Comparison of ENCODE assay signal across 7 cellular contexts in the genomic region with DNA sequence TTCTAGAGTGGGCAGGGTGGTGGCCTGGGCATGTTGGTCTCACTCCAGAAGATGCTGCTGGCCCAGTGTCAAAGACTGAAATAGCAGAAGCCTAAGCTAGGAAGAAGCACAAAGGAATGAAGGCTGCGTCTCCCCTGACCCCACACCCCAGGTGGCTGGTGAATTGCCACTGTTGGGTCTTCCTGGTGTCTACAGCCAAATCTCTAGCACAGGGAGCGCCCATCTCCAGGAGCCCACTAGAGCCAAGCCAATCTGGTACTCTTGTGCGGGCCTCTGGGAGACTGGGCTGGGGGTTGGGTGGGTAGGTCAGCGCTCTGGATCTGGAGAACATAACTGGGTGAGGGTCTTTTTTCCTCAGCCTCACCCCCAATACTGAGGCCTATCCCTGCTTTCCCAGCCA. TPM values are rescaled to one million over a fixed set of nuclear protein-coding genes. Genes with fewer than 3 reads are reported as not detected.
DNase-seq lines count a peak whose midpoint lies in the region; ATAC-seq, FAIRE-seq and TF ChIP-seq lines count a peak whose summit lies in the region.

No MANE protein-coding gene starts in this region.

- H3K27ac ChIP-seq in HUES48 (ENCODE audit: low read depth, low read length) (no peak overlapping the region), keratinocyte (ENCODE audit: control insufficient read depth, insufficient read depth, low read length) (peak overlapping the region; percentile 74), stomach smooth muscle (ENCODE audit: low read length) (peak overlapping the region; percentile 81)

- dilution Hi-C loops in keratinocyte (cut with MboI; ENCODE audit: extremely low pct_ligation_motif_present, low sequenced_read_pairs): no loop called here

- H3K9ac ChIP-seq in HUES48 (ENCODE audit: low read depth, low read length) (no peak overlapping the region), keratinocyte (ENCODE audit: control insufficient read depth, extremely low read depth, insufficient read depth, low read length) (peak overlapping the region; percentile 87), stomach smooth muscle (ENCODE audit: low read length in 2 of 2) (peak overlapping the region; percentile 90 to 93)

- no peaks in the 10 kb centered on the region for H4K20me1 ChIP-seq in keratinocyte (ENCODE audit: control insufficient read depth, extremely low read depth, insufficient read depth, low read length)

- H3K4me1 ChIP-seq in HUES48 (ENCODE audit: control insufficient read depth, insufficient read depth, low read length): peaks cover 10% of the 10 kb centered on the region
- H3K4me1 ChIP-seq in keratinocyte (ENCODE audit: control insufficient read depth, extremely low read depth, insufficient read depth, low read length): peaks cover 13% of the 10 kb centered on the region
- peaks cover 36% of the 10 kb centered on the region for H3K4me1 ChIP-seq in stomach smooth muscle (ENCODE audit: control insufficient read depth, insufficient read depth, low read length)

- no peaks in the 10 kb centered on the region for H3K9me3 Mint-ChIP-seq in activated T-helper 2 cell treated with anti-CD3 and anti-CD28 coated beads, Interferon-gamma antibody, Interleukin-2, Interleukin-4, amounts not matched to agents 10 μg/mL and 5 μg/mL and 100 μg/mL, durations not matched to agents 14 hours and 24 hours and 36 hours

- no peaks in the 10 kb centered on the region for H3K9me3 ChIP-seq in HUES48 (ENCODE audit: control insufficient read depth, insufficient read depth, low read length)
- H3K9me3 ChIP-seq in keratinocyte (ENCODE audit: control insufficient read depth, low read depth, low read length): no peaks in the 10 kb centered on the region
- no peaks in the 10 kb centered on the region for H3K9me3 ChIP-seq in stomach smooth muscle (ENCODE audit: control insufficient read depth in 2 of 2, low read length in 2 of 2)

- H3K9me1 ChIP-seq in keratinocyte (ENCODE audit: control insufficient read depth, extremely low read depth, insufficient read depth, low read length): no peaks in the 10 kb centered on the region

- no peak overlapping the region for H2AFZ ChIP-seq in keratinocyte (ENCODE audit: control insufficient read depth, low read length)

- no peaks in the 10 kb centered on the region for H3K27me3 Mint-ChIP-seq in activated T-helper 2 cell treated with anti-CD3 and anti-CD28 coated beads, Interferon-gamma antibody, Interleukin-2, Interleukin-4, amounts not matched to agents 10 μg/mL and 5 μg/mL and 100 μg/mL, durations not matched to agents 14 hours and 24 hours and 36 hours (ENCODE audit: low read depth)

- H3K4me1 Mint-ChIP-seq in activated T-helper 2 cell treated with anti-CD3 and anti-CD28 coated beads, Interferon-gamma antibody, Interleukin-2, Interleukin-4, amounts not matched to agents 10 μg/mL and 5 μg/mL and 100 μg/mL, durations not matched to agents 14 hours and 24 hours and 36 hours (ENCODE audit: low read depth): peaks cover 14% of the 10 kb centered on the region

- ATAC-seq in HG03565 (IDR thresholded peaks at IDR 0.05; ENCODE audit: unreplicated experiment): no peak

- peaks cover 36% of the 10 kb centered on the region for H3K79me2 ChIP-seq in keratinocyte (ENCODE audit: control insufficient read depth, insufficient read depth, low read length)

- H3K36me3 ChIP-seq in HUES48 (ENCODE audit: control insufficient read depth, insufficient read depth, low read length) (peaks cover 40% of the 10 kb centered on the region), keratinocyte (ENCODE audit: control insufficient read depth in 2 of 2, extremely low read depth in 1 of 2, insufficient read depth in 2 of 2, low read length in 2 of 2) (peaks cover 27 to 39% of the 10 kb centered on the region in 2 experiments), stomach smooth muscle (ENCODE audit: control insufficient read depth in 2 of 2, insufficient read depth in 2 of 2, low read length in 2 of 2) (peaks cover 34 to 36% of the 10 kb centered on the region in 2 donors)

- intact Hi-C loops in activated T-helper 2 cell treated with anti-CD3 and anti-CD28 coated beads, Interferon-gamma antibody, Interleukin-2, Interleukin-4, amounts not matched to agents 10 μg/mL and 5 μg/mL and 100 μg/mL, durations not matched to agents 14 hours and 24 hours and 36 hours (cut with micrococcal nuclease): no loop called here

- peak overlapping the region; percentile 94 for H3K4me2 ChIP-seq in keratinocyte (ENCODE audit: control insufficient read depth, extremely low read depth, insufficient read depth, low read depth, low read length)

- H3K4me3 Mint-ChIP-seq in activated T-helper 2 cell treated with anti-CD3 and anti-CD28 coated beads, Interferon-gamma antibody, Interleukin-2, Interleukin-4, amounts not matched to agents 10 μg/mL and 5 μg/mL and 100 μg/mL, durations not matched to agents 14 hours and 24 hours and 36 hours (ENCODE audit: low read depth): peak overlapping the region; percentile 90

- H3K4me3 ChIP-seq in HUES48 (ENCODE audit: low read depth, low read length): peak overlapping the region; percentile 88
- peak overlapping the region; percentile 86 to 90 (median 87) for H3K4me3 ChIP-seq in keratinocyte (ENCODE audit: control insufficient read depth in 2 of 3, extremely low read depth in 1 of 3, insufficient read depth in 2 of 3, low read depth in 1 of 3, low read length in 3 of 3)
- H3K4me3 ChIP-seq in stomach smooth muscle (ENCODE audit: low read length in 2 of 2): peak overlapping the region; percentile 90 to 92

- H3K27ac Mint-ChIP-seq in activated T-helper 2 cell treated with anti-CD3 and anti-CD28 coated beads, Interferon-gamma antibody, Interleukin-2, Interleukin-4, amounts not matched to agents 10 μg/mL and 5 μg/mL and 100 μg/mL, durations not matched to agents 14 hours and 24 hours and 36 hours: no peak overlapping the region

- no peak for TF ChIP-seq CTCF in keratinocyte (optimal IDR thresholded peaks at IDR 0.05 in 1 of 3, IDR thresholded peaks at IDR 0.05 in 1 of 3, conservative IDR thresholded peaks at IDR 0.05 in 1 of 3; ENCODE audit: extremely low read depth in 1 of 3, insufficient read depth in 2 of 3, low read length in 3 of 3)

- FAIRE-seq in keratinocyte (lab: Jason Lieb, UNC) (no peak), urothelium cell line (lab: Jason Lieb, UNC) (no peak)

- no peaks in the 10 kb centered on the region for H3K27me3 ChIP-seq in HUES48 (ENCODE audit: control insufficient read depth, insufficient read depth, low read length)
- H3K27me3 ChIP-seq in keratinocyte (ENCODE audit: control insufficient read depth, extremely low read depth, insufficient read depth, low read length): no peaks in the 10 kb centered on the region
- no peaks in the 10 kb centered on the region for H3K27me3 ChIP-seq in stomach smooth muscle (ENCODE audit: control insufficient read depth in 1 of 2, insufficient read depth in 2 of 2, low read length in 2 of 2)

- no peak for DNase-seq in activated T-helper 2 cell treated with anti-CD3 and anti-CD28 coated beads, Interferon-gamma antibody, Interleukin-2, Interleukin-4, amounts not matched to agents 10 μg/mL and 5 μg/mL and 100 μg/mL, durations not matched to agents 14 hours and 24 hours and 36 hours (ENCODE audit: low spot score)
- DNase-seq in keratinocyte (ENCODE audit: low read depth, low spot score): no peak
- no peak for DNase-seq in urothelium cell line (ENCODE audit: low spot score)
- DNase-seq in NCI-H2171 treated with DMSO at 0.1 percent for 48 hours (lab: John Stamatoyannopoulos, UW): no peak

- peaks cover 48% of the 10 kb centered on the region for H3K36me3 Mint-ChIP-seq in activated T-helper 2 cell treated with anti-CD3 and anti-CD28 coated beads, Interferon-gamma antibody, Interleukin-2, Interleukin-4, amounts not matched to agents 10 μg/mL and 5 μg/mL and 100 μg/mL, durations not matched to agents 14 hours and 24 hours and 36 hours (ENCODE audit: low read depth)

RNA-seq across cellular contexts. Expression of a gene that starts 0.9 kb away (rescaled TPM):
- total RNA-seq in activated T-helper 2 cell treated with anti-CD3 and anti-CD28 coated beads, Interferon-gamma antibody, Interleukin-2, Interleukin-4, amounts not matched to agents 10 μg/mL and 5 μg/mL and 100 μg/mL, durations not matched to agents 14 hours and 24 hours and 36 hours: 23.7 and 23.9 TPM in 2 replicates
- polyA plus RNA-seq in keratinocyte: 28.0 to 47.8 TPM (median 30.5 TPM) in 3 replicates
- 16.9 TPM for polyA plus RNA-seq in keratinocyte (2011; ENCODE audit: low read depth)
- polyA plus RNA-seq in keratinocyte (2011; cell fraction: cytosol; rRNA removed): 30.5 and 33.1 TPM in 2 replicates
- 26.5 and 26.9 TPM in 2 replicates for polyA plus RNA-seq in keratinocyte (2011; cell fraction: nucleus; rRNA removed)
- polyA plus RNA-seq in keratinocyte (2012; ENCODE audit: low replicate concordance): 26.0 and 26.1 TPM in 2 replicates
- 15.1 to 25.8 TPM (median 20.7 TPM) in 3 replicates for polyA minus RNA-seq in keratinocyte
- polyA minus RNA-seq in keratinocyte (2011; cell fraction: cytosol; rRNA and poly(A)+ RNA removed): 18.8 TPM
- 5.8 and 9.9 TPM in 2 replicates for polyA minus RNA-seq in keratinocyte (2011; cell fraction: nucleus; rRNA and poly(A)+ RNA removed)

RNA-seq across cellular contexts. Expression of a gene that starts 4.6 kb away (rescaled TPM):
- 14.9 and 15.2 TPM in 2 replicates for total RNA-seq in activated T-helper 2 cell treated with anti-CD3 and anti-CD28 coated beads, Interferon-gamma antibody, Interleukin-2, Interleukin-4, amounts not matched to agents 10 μg/mL and 5 μg/mL and 100 μg/mL, durations not matched to agents 14 hours and 24 hours and 36 hours
- 42.8 to 71.8 TPM (median 44.8 TPM) in 3 replicates for polyA plus RNA-seq in keratinocyte
- 5.2 TPM for polyA plus RNA-seq in keratinocyte (2011; ENCODE audit: low read depth)
- polyA plus RNA-seq in keratinocyte (2011; cell fraction: cytosol; rRNA removed): 27.2 and 52.8 TPM in 2 replicates
- polyA plus RNA-seq in keratinocyte (2011; cell fraction: nucleus; rRNA removed): 50.1 and 70.2 TPM in 2 replicates
- 29.0 and 39.5 TPM in 2 replicates for polyA plus RNA-seq in keratinocyte (2012; ENCODE audit: low replicate concordance)
- polyA minus RNA-seq in keratinocyte: 44.9 to 108 TPM (median 61.0 TPM) in 3 replicates
- polyA minus RNA-seq in keratinocyte (2011; cell fraction: cytosol; rRNA and poly(A)+ RNA removed): 67.0 TPM
- 55.2 and 58.9 TPM in 2 replicates for polyA minus RNA-seq in keratinocyte (2011; cell fraction: nucleus; rRNA and poly(A)+ RNA removed)

RNA-seq across cellular contexts. Expression of a gene that starts 13.5 kb away (rescaled TPM):
- 71.2 and 74.2 TPM in 2 replicates for total RNA-seq in activated T-helper 2 cell treated with anti-CD3 and anti-CD28 coated beads, Interferon-gamma antibody, Interleukin-2, Interleukin-4, amounts not matched to agents 10 μg/mL and 5 μg/mL and 100 μg/mL, durations not matched to agents 14 hours and 24 hours and 36 hours
- polyA plus RNA-seq in keratinocyte: 28.5 to 42.5 TPM (median 30.7 TPM) in 3 replicates
- polyA plus RNA-seq in keratinocyte (2011; ENCODE audit: low read depth): 17.7 TPM
- 22.6 and 33.6 TPM in 2 replicates for polyA plus RNA-seq in keratinocyte (2011; cell fraction: cytosol; rRNA removed)
- polyA plus RNA-seq in keratinocyte (2011; cell fraction: nucleus; rRNA removed): 38.7 and 45.7 TPM in 2 replicates
- 24.4 and 28.4 TPM in 2 replicates for polyA plus RNA-seq in keratinocyte (2012; ENCODE audit: low replicate concordance)
- polyA minus RNA-seq in keratinocyte: 9.5 to 13.8 TPM (median 10.2 TPM) in 3 replicates
- 20.3 TPM for polyA minus RNA-seq in keratinocyte (2011; cell fraction: cytosol; rRNA and poly(A)+ RNA removed)
- polyA minus RNA-seq in keratinocyte (2011; cell fraction: nucleus; rRNA and poly(A)+ RNA removed): 13.5 and 16.1 TPM in 2 replicates

RNA-seq across cellular contexts. Expression of a gene that starts 18.4 kb away (rescaled TPM):
- total RNA-seq in activated T-helper 2 cell treated with anti-CD3 and anti-CD28 coated beads, Interferon-gamma antibody, Interleukin-2, Interleukin-4, amounts not matched to agents 10 μg/mL and 5 μg/mL and 100 μg/mL, durations not matched to agents 14 hours and 24 hours and 36 hours: 0.94 and 1.8 TPM in 2 replicates
- polyA plus RNA-seq in keratinocyte: 0.10 to 0.21 TPM (median 0.15 TPM) in 3 replicates
- polyA plus RNA-seq in keratinocyte (2011; ENCODE audit: low read depth): not detected
- polyA plus RNA-seq in keratinocyte (2011; cell fraction: cytosol; rRNA removed): 0.05 and 0.19 TPM in 2 replicates
- polyA plus RNA-seq in keratinocyte (2011; cell fraction: nucleus; rRNA removed): 0.40 and 0.41 TPM in 2 replicates
- polyA plus RNA-seq in keratinocyte (2012; ENCODE audit: low replicate concordance): 0.16 and 0.48 TPM in 2 replicates
- polyA minus RNA-seq in keratinocyte: not detected in 3 replicates
- polyA minus RNA-seq in keratinocyte (2011; cell fraction: cytosol; rRNA and poly(A)+ RNA removed): not detected
- not detected in 2 replicates for polyA minus RNA-seq in keratinocyte (2011; cell fraction: nucleus; rRNA and poly(A)+ RNA removed)

RNA-seq across cellular contexts. Expression of a gene that starts 23.4 kb away (rescaled TPM):
- total RNA-seq in activated T-helper 2 cell treated with anti-CD3 and anti-CD28 coated beads, Interferon-gamma antibody, Interleukin-2, Interleukin-4, amounts not matched to agents 10 μg/mL and 5 μg/mL and 100 μg/mL, durations not matched to agents 14 hours and 24 hours and 36 hours: 34.5 and 42.7 TPM in 2 replicates
- 20.6 to 30.1 TPM (median 23.3 TPM) in 3 replicates for polyA plus RNA-seq in keratinocyte
- 5.1 TPM for polyA plus RNA-seq in keratinocyte (2011; ENCODE audit: low read depth)
- 16.0 and 16.8 TPM in 2 replicates for polyA plus RNA-seq in keratinocyte (2011; cell fraction: cytosol; rRNA removed)
- 29.4 and 32.2 TPM in 2 replicates for polyA plus RNA-seq in keratinocyte (2011; cell fraction: nucleus; rRNA removed)
- polyA plus RNA-seq in keratinocyte (2012; ENCODE audit: low replicate concordance): 13.9 and 15.4 TPM in 2 replicates
- polyA minus RNA-seq in keratinocyte: 23.5 to 27.6 TPM (median 27.2 TPM) in 3 replicates
- polyA minus RNA-seq in keratinocyte (2011; cell fraction: cytosol; rRNA and poly(A)+ RNA removed): 14.0 TPM
- polyA minus RNA-seq in keratinocyte (2011; cell fraction: nucleus; rRNA and poly(A)+ RNA removed): 8.4 and 10.2 TPM in 2 replicates
